ENCODE assay signal across 13 cellular contexts in genomic region chr5:124263680-124264491, GRCh38.
DNase-seq lines count a peak whose midpoint lies in the region; ATAC-seq and TF ChIP-seq lines count a peak whose summit lies in the region.
"Had no signal": no experiment of that assay in that cellular context is flagged by ENCODE, and none has a peak within 500 bp of the region (broad histone marks: within the 10 kb centered on the region; RNA-seq: fewer than 3 reads in every experiment).

No MANE protein-coding gene starts in this region.

- H2AK5ac ChIP-seq in mesendoderm (ENCODE audit: low read length): no peak overlapping the region

- no peak overlapping the region for H4K8ac ChIP-seq in mesendoderm (ENCODE audit: low read depth, low read length)

- ATAC-seq in stimulated activated naive B cell treated with anti-CD40 and anti-IgM and Interleukin-4, amounts not matched to agents 10 μg/mL and 1 μg/mL and 100 μg/mL, for 72 hours (replicated peaks): no peak
- no peak for ATAC-seq in heart left ventricle

- H3K4me1 ChIP-seq in mesendoderm (ENCODE audit: control insufficient read depth, low read depth, low read length) (peaks cover 15% of the 10 kb centered on the region), heart left ventricle (peaks cover 0 to 27% (median 7%) of the 10 kb centered on the region in 12 donors)

- no peak for TF ChIP-seq CTCF in osteocyte (IDR thresholded peaks at IDR 0.05)
- no peak for TF ChIP-seq CTCF in heart left ventricle (IDR thresholded peaks at IDR 0.05)

- H3K36me3 Mint-ChIP-seq in stimulated activated naive B cell treated with anti-CD40 and anti-IgM and Interleukin-4, amounts not matched to agents 10 μg/mL and 1 μg/mL and 100 μg/mL, for 72 hours: no peaks in the 10 kb centered on the region
- no peaks in the 10 kb centered on the region for H3K36me3 Mint-ChIP-seq in osteocyte (ENCODE audit: unreplicated experiment)
- H3K36me3 Mint-ChIP-seq: activated naive CD8-positive, alpha-beta T cell had no signal

- H3K79me1 ChIP-seq in mesendoderm (ENCODE audit: low read length): no peaks in the 10 kb centered on the region

- H3K9me3 ChIP-seq in heart left ventricle: no peaks in the 10 kb centered on the region
- H3K9me3 ChIP-seq: SJSA1 had no signal

- H3K9ac ChIP-seq in mesendoderm (ENCODE audit: low read length): no peak overlapping the region

- H2BK15ac ChIP-seq in mesendoderm (replicated peaks; ENCODE audit: low read depth): no peak overlapping the region

- peak overlapping the region; percentile 1 for H3K56ac ChIP-seq in mesendoderm (ENCODE audit: low read length)

- no peak overlapping the region for H3K23ac ChIP-seq in mesendoderm (ENCODE audit: low read length)

- no peak overlapping the region for H2BK5ac ChIP-seq in mesendoderm (ENCODE audit: low read length)

- no peak overlapping the region for H3K27ac Mint-ChIP-seq in stimulated activated naive B cell treated with anti-CD40 and anti-IgM and Interleukin-4, amounts not matched to agents 10 μg/mL and 1 μg/mL and 100 μg/mL, for 72 hours
- H3K27ac Mint-ChIP-seq in osteocyte (ENCODE audit: unreplicated experiment): no peak overlapping the region
- H3K27ac Mint-ChIP-seq: activated naive CD8-positive, alpha-beta T cell had no signal

- no peaks in the 10 kb centered on the region for H3K79me2 ChIP-seq in mesendoderm (ENCODE audit: control insufficient read depth, insufficient read depth, low read length)

- H3K18ac ChIP-seq in mesendoderm (ENCODE audit: low read length): no peak overlapping the region

- intact Hi-C loops in heart left ventricle (cut with DNase I): no loop called here

- DNase-seq in D341Med (ENCODE audit: low spot score) (peak; percentile 39), NCI-H2081 (lab: John Stamatoyannopoulos, UW) (peak; percentile 55 to 77), caudate nucleus (lab: John Stamatoyannopoulos, UW) (peak in 42 of 61 donors; percentile 7 to 82 (median 49)), mesendoderm (peak; percentile 93), osteocyte (ENCODE audit: extremely low spot score, unreplicated experiment) (no peak), T-helper 2 cell (no peak), heart left ventricle (no peak)
- no peak for DNase-seq in stimulated activated naive B cell treated with anti-CD40 and anti-IgM and Interleukin-4, amounts not matched to agents 10 μg/mL and 1 μg/mL and 100 μg/mL, for 72 hours
- DNase-seq: activated CD4-positive, alpha-beta T cell treated with anti-CD3 and anti-CD28 coated beads for 48 hours; NCI-H1048 had no signal

- H3K4me1 Mint-ChIP-seq in stimulated activated naive B cell treated with anti-CD40 and anti-IgM and Interleukin-4, amounts not matched to agents 10 μg/mL and 1 μg/mL and 100 μg/mL, for 72 hours: no peaks in the 10 kb centered on the region
- H3K4me1 Mint-ChIP-seq in osteocyte (ENCODE audit: unreplicated experiment): no peaks in the 10 kb centered on the region

- no peak overlapping the region for H2BK120ac ChIP-seq in mesendoderm (ENCODE audit: low read depth, low read length)

- H3K4me3 ChIP-seq in mesendoderm (ENCODE audit: low read length) (no peak overlapping the region), heart left ventricle (no peak overlapping the region)
- H3K4me3 ChIP-seq: SJSA1 had no signal

- no peaks in the 10 kb centered on the region for H3K9me3 Mint-ChIP-seq in stimulated activated naive B cell treated with anti-CD40 and anti-IgM and Interleukin-4, amounts not matched to agents 10 μg/mL and 1 μg/mL and 100 μg/mL, for 72 hours
- H3K9me3 Mint-ChIP-seq in osteocyte (ENCODE audit: unreplicated experiment): no peaks in the 10 kb centered on the region

- H3K27me3 Mint-ChIP-seq in stimulated activated naive B cell treated with anti-CD40 and anti-IgM and Interleukin-4, amounts not matched to agents 10 μg/mL and 1 μg/mL and 100 μg/mL, for 72 hours: no peaks in the 10 kb centered on the region
- H3K27me3 Mint-ChIP-seq in osteocyte (ENCODE audit: unreplicated experiment): peaks cover 4% of the 10 kb centered on the region
- H3K27me3 Mint-ChIP-seq: activated naive CD8-positive, alpha-beta T cell had no signal

- H3K27ac ChIP-seq in caudate nucleus (ENCODE audit: low read depth, low read length) (peak overlapping the region; percentile 94), mesendoderm (ENCODE audit: low read depth, low read length) (peak overlapping the region; percentile 39), heart left ventricle (no peak overlapping the region)
- H3K27ac ChIP-seq: epithelial cell of prostate, SJSA1 had no signal

- H3K4me2 ChIP-seq in mesendoderm (ENCODE audit: low read length): no peak overlapping the region

- H3K4ac ChIP-seq in mesendoderm (ENCODE audit: low read depth, low read length): no peak overlapping the region

- no peak for TF ChIP-seq POLR2A in heart left ventricle (IDR thresholded peaks at IDR 0.05)

- H3K36me3 ChIP-seq in mesendoderm (ENCODE audit: control insufficient read depth, insufficient read depth, low read length): no peaks in the 10 kb centered on the region
- no peaks in the 10 kb centered on the region for H3K36me3 ChIP-seq in heart left ventricle
- H3K36me3 ChIP-seq: SJSA1 had no signal

- no peak overlapping the region for H4K5ac ChIP-seq in mesendoderm (ENCODE audit: low read length)

- H3K27me3 ChIP-seq in mesendoderm (ENCODE audit: insufficient read depth, low read length, poor library complexity): no peaks in the 10 kb centered on the region
- no peaks in the 10 kb centered on the region for H3K27me3 ChIP-seq in heart left ventricle
- H3K27me3 ChIP-seq: SJSA1 had no signal

- WGBS in mesendoderm (ENCODE audit: extremely low coverage, insufficient coverage, low lambda C conversion rate): no CpG with 5 or more reads among the region's 6 CpGs
- WGBS in heart left ventricle, 4 donors: 69 to 84% (median 77%) methylated on average over 6 of the region's 6 CpGs

- H3K4me3 Mint-ChIP-seq in stimulated activated naive B cell treated with anti-CD40 and anti-IgM and Interleukin-4, amounts not matched to agents 10 μg/mL and 1 μg/mL and 100 μg/mL, for 72 hours: no peak overlapping the region
- H3K4me3 Mint-ChIP-seq in osteocyte (ENCODE audit: unreplicated experiment): no peak overlapping the region
- H3K4me3 Mint-ChIP-seq: activated naive CD8-positive, alpha-beta T cell had no signal

Comparison
In these comparisons a context has a peak if more than half of its experiments do, and no peak if none do; other contexts are left out.
1. DNase-seq: peak in D341Med (single experiment), NCI-H2081 (2 of 2), caudate nucleus (42 of 61) and mesendoderm (single experiment); none in stimulated activated naive B cell treated with anti-CD40 and anti-IgM and Interleukin-4, amounts not matched to agents 10 μg/mL and 1 μg/mL and 100 μg/mL, for 72 hours (single experiment), osteocyte (single experiment), T-helper 2 cell (0 of 5) and heart left ventricle (0 of 5).
2. H3K27ac ChIP-seq: peak in caudate nucleus (single experiment) and mesendoderm (single experiment); none in heart left ventricle (0 of 12).